ENCODE assay signal across 10 cellular contexts in the genomic region with DNA sequence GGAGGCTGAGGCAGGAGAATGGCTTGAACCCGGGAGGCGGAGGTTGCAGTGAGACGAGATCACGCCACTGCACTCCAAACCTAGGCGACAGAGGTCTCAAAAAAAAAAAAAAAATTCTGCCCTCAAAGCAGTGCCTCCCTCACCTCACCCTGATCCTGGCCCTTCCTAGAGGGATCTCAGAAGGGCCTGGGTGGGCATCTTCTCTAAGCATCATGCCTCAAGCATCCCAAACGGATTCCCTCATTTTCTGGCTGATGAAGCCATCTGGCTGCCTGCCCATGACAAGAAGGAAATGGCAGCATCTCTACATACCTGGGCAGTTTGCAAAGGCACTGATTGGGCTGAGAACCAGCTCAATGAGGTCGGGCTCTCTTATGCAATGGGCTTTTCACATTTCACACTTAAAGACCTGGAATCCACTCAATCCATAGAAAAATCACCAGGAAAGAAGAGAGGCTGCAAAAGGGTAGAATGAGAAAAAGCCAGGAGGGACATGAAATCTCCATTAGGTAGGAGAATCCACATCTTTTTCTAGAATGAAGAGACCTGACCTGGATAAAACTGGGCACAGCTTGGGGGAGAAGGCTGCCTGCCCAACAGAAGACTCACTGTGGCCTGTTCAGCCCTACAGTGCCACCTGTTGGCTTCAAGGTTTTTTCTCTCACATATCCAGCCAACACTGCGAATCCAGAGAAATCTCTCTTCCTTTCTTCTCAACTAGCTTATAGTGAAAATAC. TPM values are rescaled to one million over a fixed set of nuclear protein-coding genes. Genes with fewer than 3 reads are reported as not detected.
A peak's percentile ranks its signal among the peaks of the same experiment; 100 is the strongest.
DNase-seq lines count a peak whose midpoint lies in the region; FAIRE-seq and TF ChIP-seq lines count a peak whose summit lies in the region.
"Had no signal": no experiment of that assay in that cellular context is flagged by ENCODE, and none has a peak within 500 bp of the region (broad histone marks: within the 10 kb centered on the region; RNA-seq: fewer than 3 reads in every experiment).

No MANE protein-coding gene starts in this region.

- intact Hi-C loops in ascending aorta (cut with DNase I) (loop anchor here (2.0 to 10.0 kb wide), 3 partner anchors 34 to 108 kb away; no protein-coding TSS in a partner anchor), transverse colon (cut with DNase I; ENCODE audit: low total_unique reads) (no loop called here)

- FAIRE-seq in keratinocyte (lab: Jason Lieb, UNC), result peak; percentile 39
- FAIRE-seq: endometrium had no signal

- H3K4me1 ChIP-seq in ascending aorta, result peaks cover 0 to 12% of the 10 kb centered on the region in 2 donors
- peaks cover 14% of the 10 kb centered on the region for H3K4me1 ChIP-seq in keratinocyte (ENCODE audit: control insufficient read depth, extremely low read depth, insufficient read depth, low read length)
- H3K4me1 ChIP-seq in transverse colon, result peaks cover 0 to 22% (median 4%) of the 10 kb centered on the region in 4 donors

- H3K4me3 ChIP-seq in ascending aorta (no peak overlapping the region), keratinocyte (ENCODE audit: control insufficient read depth in 2 of 3, extremely low read depth in 1 of 3, insufficient read depth in 2 of 3, low read depth in 1 of 3, low read length in 3 of 3) (no peak overlapping the region), transverse colon (no peak overlapping the region)

- no peaks in the 10 kb centered on the region for H3K9me3 ChIP-seq in ascending aorta
- no peaks in the 10 kb centered on the region for H3K9me3 ChIP-seq in keratinocyte (ENCODE audit: control insufficient read depth, low read depth, low read length)
- no peaks in the 10 kb centered on the region for H3K9me3 ChIP-seq in transverse colon

- H2AFZ ChIP-seq in keratinocyte (ENCODE audit: control insufficient read depth, low read length), result no peak overlapping the region

- no peaks in the 10 kb centered on the region for H3K9me1 ChIP-seq in keratinocyte (ENCODE audit: control insufficient read depth, extremely low read depth, insufficient read depth, low read length)

- H3K4me2 ChIP-seq in keratinocyte (ENCODE audit: control insufficient read depth, extremely low read depth, insufficient read depth, low read depth, low read length), result no peak overlapping the region

- TF ChIP-seq CTCF in ascending aorta (IDR thresholded peaks at IDR 0.05) (peak; percentile 24 to 63 (median 54)), keratinocyte (optimal IDR thresholded peaks at IDR 0.05 in 1 of 3, IDR thresholded peaks at IDR 0.05 in 1 of 3, conservative IDR thresholded peaks at IDR 0.05 in 1 of 3; ENCODE audit: extremely low read depth in 1 of 3, insufficient read depth in 2 of 3, low read length in 3 of 3) (peak; percentile 55 to 75 (median 66)), transverse colon (IDR thresholded peaks at IDR 0.05) (peak in 4 of 5 experiments; percentile 32 to 42 (median 38))

- in situ Hi-C loops in transverse colon (cut with MboI; ENCODE audit: low pct_ligation_motif_present in 1 of 4, low pct_unique_long_range_greater_than_20kb in 1 of 4, low sequenced_read_pairs in 3 of 4), result loop anchor here in 3 of 4 donors (5.0 to 25.0 kb wide), 3 partner anchors 120 to 395 kb away; no protein-coding TSS in a partner anchor

- H3K36me3 ChIP-seq in ascending aorta, result peaks cover 34 to 73% of the 10 kb centered on the region in 2 donors
- peaks cover 45 to 46% of the 10 kb centered on the region in 2 experiments for H3K36me3 ChIP-seq in keratinocyte (ENCODE audit: control insufficient read depth in 2 of 2, extremely low read depth in 1 of 2, insufficient read depth in 2 of 2, low read length in 2 of 2)
- H3K36me3 ChIP-seq in transverse colon, result peaks cover 0 to 23% (median 8%) of the 10 kb centered on the region in 4 donors

- TF ChIP-seq EP300 in transverse colon (IDR thresholded peaks at IDR 0.05; ENCODE audit: low read depth), result no peak

- H3K27ac ChIP-seq in ascending aorta (no peak overlapping the region), keratinocyte (ENCODE audit: control insufficient read depth, insufficient read depth, low read length) (no peak overlapping the region), transverse colon (no peak overlapping the region)
- H3K27ac ChIP-seq: HL-60 had no signal

- peak; percentile 45 for DNase-seq in 8988T
- DNase-seq in DMS153 treated with DMSO at 0.1 percent for 48 hours (lab: John Stamatoyannopoulos, UW; ENCODE audit: unreplicated experiment), result peak; percentile 8
- peak; percentile 13 for DNase-seq in NCI-H1694 treated with DMSO at 0.1 percent for 48 hours (lab: John Stamatoyannopoulos, UW)
- DNase-seq in ascending aorta (ENCODE audit: low spot score in 2 of 2), result no peak
- no peak for DNase-seq in keratinocyte (ENCODE audit: low read depth, low spot score)
- DNase-seq in transverse colon, result no peak
- DNase-seq in NCI-H526 treated with DMSO at 0.1 percent for 48 hours (lab: John Stamatoyannopoulos, UW), result no peak
- no peak for DNase-seq in ecto neural progenitor cell (ENCODE audit: low spot score)

- TF ChIP-seq POLR2A in transverse colon (IDR thresholded peaks at IDR 0.05), result no peak

- dilution Hi-C loops in keratinocyte (cut with MboI; ENCODE audit: extremely low pct_ligation_motif_present, low sequenced_read_pairs), result no loop called here

- 78 to 81% methylated on average over 5 to 8 of the region's 8 CpGs for WGBS in transverse colon (ENCODE audit: low coverage in 1 of 2), 2 donors

- peaks cover 45% of the 10 kb centered on the region for H3K79me2 ChIP-seq in keratinocyte (ENCODE audit: control insufficient read depth, insufficient read depth, low read length)

- no peaks in the 10 kb centered on the region for H4K20me1 ChIP-seq in keratinocyte (ENCODE audit: control insufficient read depth, extremely low read depth, insufficient read depth, low read length)

- H3K9ac ChIP-seq in keratinocyte (ENCODE audit: control insufficient read depth, extremely low read depth, insufficient read depth, low read length), result no peak overlapping the region

- no peaks in the 10 kb centered on the region for H3K27me3 ChIP-seq in ascending aorta
- H3K27me3 ChIP-seq in keratinocyte (ENCODE audit: control insufficient read depth, extremely low read depth, insufficient read depth, low read length), result no peaks in the 10 kb centered on the region
- no peaks in the 10 kb centered on the region for H3K27me3 ChIP-seq in transverse colon

RNA-seq across cellular contexts. Expression of gene PDLIM1, which starts 48.1 kb away (rescaled TPM):
- 191 TPM for total RNA-seq in ascending aorta
- polyA plus RNA-seq in keratinocyte, result 200 to 450 TPM (median 298 TPM) in 3 replicates
- 152 TPM for polyA plus RNA-seq in keratinocyte (2011; ENCODE audit: low read depth)
- 550 and 564 TPM in 2 replicates for polyA plus RNA-seq in keratinocyte (2011; cell fraction: cytosol; rRNA removed)
- 299 and 342 TPM in 2 replicates for polyA plus RNA-seq in keratinocyte (2011; cell fraction: nucleus; rRNA removed)
- polyA plus RNA-seq in keratinocyte (2012; ENCODE audit: low replicate concordance), result 367 and 421 TPM in 2 replicates
- polyA minus RNA-seq in keratinocyte, result 372 to 462 TPM (median 381 TPM) in 3 replicates
- 329 TPM for polyA minus RNA-seq in keratinocyte (2011; cell fraction: cytosol; rRNA and poly(A)+ RNA removed)
- polyA minus RNA-seq in keratinocyte (2011; cell fraction: nucleus; rRNA and poly(A)+ RNA removed), result 92.1 and 192 TPM in 2 replicates
- 100 to 1,000 TPM; 201 to 259 (median 225) TPM for total RNA-seq in transverse colon

RNA-seq across cellular contexts. Expression of gene ACSM6, which starts 48.7 kb away (rescaled TPM):
- total RNA-seq in ascending aorta (not detected), transverse colon (not detected)
- polyA plus RNA-seq in keratinocyte, result 0.04 TPM in 1 of 3 replicates, not detected in the others
- not detected for polyA plus RNA-seq in keratinocyte (2011; ENCODE audit: low read depth)
- not detected in 2 replicates for polyA plus RNA-seq in keratinocyte (2011; cell fraction: cytosol; rRNA removed)
- polyA plus RNA-seq in keratinocyte (2011; cell fraction: nucleus; rRNA removed), result not detected in 2 replicates
- not detected in 2 replicates for polyA plus RNA-seq in keratinocyte (2012; ENCODE audit: low replicate concordance)
- not detected in 3 replicates for polyA minus RNA-seq in keratinocyte
- not detected for polyA minus RNA-seq in keratinocyte (2011; cell fraction: cytosol; rRNA and poly(A)+ RNA removed)
- not detected in 2 replicates for polyA minus RNA-seq in keratinocyte (2011; cell fraction: nucleus; rRNA and poly(A)+ RNA removed)

Comparison
In these comparisons a context has a peak if more than half of its experiments do, and no peak if none do; other contexts are left out.
1. DNase-seq: peak in 8988T (single experiment), DMS153 treated with DMSO at 0.1 percent for 48 hours (single experiment) and NCI-H1694 treated with DMSO at 0.1 percent for 48 hours (single experiment); none in ascending aorta (0 of 2), keratinocyte (single experiment), transverse colon (single experiment), NCI-H526 treated with DMSO at 0.1 percent for 48 hours (single experiment) and ecto neural progenitor cell (single experiment).
2. Peak in every context shown above with its lines, with median percentiles within 50 percentile points of each other: CTCF ChIP-seq.